In genomic region chrX:153794897-153795816, GRCh38 we compare ENCODE assay signal across 8 cellular contexts. TPM values are rescaled to one million over a fixed set of nuclear protein-coding genes. Genes with fewer than 3 reads are reported as not detected.
A peak's percentile ranks its signal among the peaks of the same experiment; 100 is the strongest.
DNase-seq lines count a peak whose midpoint lies in the region; ATAC-seq and TF ChIP-seq lines count a peak whose summit lies in the region.

No MANE protein-coding gene starts in this region.

- peak overlapping the region; percentile 90 for H3K27ac Mint-ChIP-seq in activated naive CD8-positive, alpha-beta T cell treated with anti-CD3 and anti-CD28 coated beads, Interleukin-2, amount 50 U/mL, for 24 hours
- peak overlapping the region; percentile 94 for H3K27ac Mint-ChIP-seq in stimulated activated effector memory CD8-positive, alpha-beta T cell treated with anti-CD3 and anti-CD28 coated beads, Interleukin-12 subunit alpha, Interleukin-12 subunit beta, amount 100 ng/mL, for 72 hours

- H3K9me3 Mint-ChIP-seq in activated naive CD8-positive, alpha-beta T cell treated with anti-CD3 and anti-CD28 coated beads, Interleukin-2, amount 50 U/mL, for 24 hours, result no peaks in the 10 kb centered on the region
- no peaks in the 10 kb centered on the region for H3K9me3 Mint-ChIP-seq in stimulated activated effector memory CD8-positive, alpha-beta T cell treated with anti-CD3 and anti-CD28 coated beads, Interleukin-12 subunit alpha, Interleukin-12 subunit beta, amount 100 ng/mL, for 72 hours

- H3K4me3 ChIP-seq in BJ (ENCODE audit: low read depth, low read length) (peak overlapping the region; percentile 76), iPS-20b (ENCODE audit: low read length) (peak overlapping the region; percentile 84)

- peak overlapping the region; percentile 89 for H3K4me3 Mint-ChIP-seq in activated naive CD8-positive, alpha-beta T cell treated with anti-CD3 and anti-CD28 coated beads, Interleukin-2, amount 50 U/mL, for 24 hours
- H3K4me3 Mint-ChIP-seq in stimulated activated effector memory CD8-positive, alpha-beta T cell treated with anti-CD3 and anti-CD28 coated beads, Interleukin-12 subunit alpha, Interleukin-12 subunit beta, amount 100 ng/mL, for 72 hours, result peak overlapping the region; percentile 87

- peaks cover 9% of the 10 kb centered on the region for H3K36me3 Mint-ChIP-seq in activated naive CD8-positive, alpha-beta T cell treated with anti-CD3 and anti-CD28 coated beads, Interleukin-2, amount 50 U/mL, for 24 hours (ENCODE audit: low read depth)
- H3K36me3 Mint-ChIP-seq in stimulated activated effector memory CD8-positive, alpha-beta T cell treated with anti-CD3 and anti-CD28 coated beads, Interleukin-12 subunit alpha, Interleukin-12 subunit beta, amount 100 ng/mL, for 72 hours, result peaks cover 42% of the 10 kb centered on the region

- H3K4me1 ChIP-seq in iPS-20b (ENCODE audit: insufficient read depth, low read length), result no peaks in the 10 kb centered on the region

- peak; percentile 4 for ATAC-seq in HG03280 (IDR thresholded peaks at IDR 0.05; ENCODE audit: unreplicated experiment)
- ATAC-seq in activated naive CD8-positive, alpha-beta T cell treated with anti-CD3 and anti-CD28 coated beads, Interleukin-2, amount 50 U/mL, for 24 hours, result no peak
- peak; percentile 24 for ATAC-seq in stimulated activated effector memory CD8-positive, alpha-beta T cell treated with anti-CD3 and anti-CD28 coated beads, Interleukin-12 subunit alpha, Interleukin-12 subunit beta, amount 100 ng/mL, for 72 hours
- ATAC-seq in HG03139 (IDR thresholded peaks at IDR 0.05; ENCODE audit: unreplicated experiment), result no peak
- no peak for ATAC-seq in HG02678 (IDR thresholded peaks at IDR 0.05; ENCODE audit: unreplicated experiment)

- H3K27me3 Mint-ChIP-seq in activated naive CD8-positive, alpha-beta T cell treated with anti-CD3 and anti-CD28 coated beads, Interleukin-2, amount 50 U/mL, for 24 hours, result no peaks in the 10 kb centered on the region

- POLR2A ChIA-PET in BJ (lab: Charles Lee), result no interaction called here

- DNase-seq in BJ (ENCODE audit: low read depth), result no peak
- DNase-seq in activated naive CD8-positive, alpha-beta T cell treated with anti-CD3 and anti-CD28 coated beads, Interleukin-2, amount 50 U/mL, for 24 hours, result peak; percentile 16
- peak in 1 of 2 donors; percentile 15 for DNase-seq in stimulated activated effector memory CD8-positive, alpha-beta T cell treated with anti-CD3 and anti-CD28 coated beads, Interleukin-12 subunit alpha, Interleukin-12 subunit beta, amount 100 ng/mL, for 72 hours (ENCODE audit: low spot score in 2 of 2)
- no peak for DNase-seq in midbrain (lab: John Stamatoyannopoulos, UW)

- H3K4me1 Mint-ChIP-seq in activated naive CD8-positive, alpha-beta T cell treated with anti-CD3 and anti-CD28 coated beads, Interleukin-2, amount 50 U/mL, for 24 hours, result peaks cover 15% of the 10 kb centered on the region
- peaks cover 18% of the 10 kb centered on the region for H3K4me1 Mint-ChIP-seq in stimulated activated effector memory CD8-positive, alpha-beta T cell treated with anti-CD3 and anti-CD28 coated beads, Interleukin-12 subunit alpha, Interleukin-12 subunit beta, amount 100 ng/mL, for 72 hours

- peaks cover 10% of the 10 kb centered on the region for H3K36me3 ChIP-seq in BJ (ENCODE audit: control insufficient read depth, insufficient read depth, low read length)
- peaks cover 32% of the 10 kb centered on the region; the same call in 1 of the 2 replicates for H3K36me3 ChIP-seq in iPS-20b (ENCODE audit: insufficient read depth, low read depth, low read length)

- CTCF ChIA-PET in BJ (lab: Yijun Ruan, JAX), result no interaction called here

- no peak overlapping the region for H3K27ac ChIP-seq in iPS-20b (ENCODE audit: low read length)

- no peak for TF ChIP-seq CTCF in BJ (IDR thresholded peaks at IDR 0.05; ENCODE audit: insufficient read depth, low read depth, low read length)

- peak overlapping the region; percentile 83 for H3K9ac ChIP-seq in iPS-20b (ENCODE audit: low read depth, low read length)

- H3K9me3 ChIP-seq in iPS-20b (ENCODE audit: insufficient read depth, low read depth, low read length), result no peaks in the 10 kb centered on the region

- H3K27me3 ChIP-seq in BJ (ENCODE audit: control insufficient read depth, insufficient read depth, low read length) (no peaks in the 10 kb centered on the region), iPS-20b (ENCODE audit: insufficient read depth, low read length) (no peaks in the 10 kb centered on the region)

RNA-seq across cellular contexts. Expression of gene SSR4, which starts 0.7 kb away (rescaled TPM):
- 455 and 598 TPM in 2 replicates for polyA plus RNA-seq in BJ (2011; rRNA removed)
- 101 and 160 TPM in 2 replicates for polyA minus RNA-seq in BJ (2011; rRNA and poly(A)+ RNA removed)

RNA-seq across cellular contexts. Expression of gene IDH3G, which starts 1.0 kb away (rescaled TPM):
- 52.8 and 99.2 TPM in 2 replicates for polyA plus RNA-seq in BJ (2011; rRNA removed)
- polyA minus RNA-seq in BJ (2011; rRNA and poly(A)+ RNA removed), result 85.0 and 97.7 TPM in 2 replicates

RNA-seq across cellular contexts. Expression of gene SRPK3, which starts 14.3 kb away (rescaled TPM):
- 0.44 and 1.1 TPM in 2 replicates for polyA plus RNA-seq in BJ (2011; rRNA removed)
- 0.57 TPM in 1 of 2 replicates, not detected in the other for polyA minus RNA-seq in BJ (2011; rRNA and poly(A)+ RNA removed)

RNA-seq across cellular contexts. Expression of gene PLXNB3, which starts 31.1 kb away (rescaled TPM):
- 4.7 and 8.2 TPM in 2 replicates for polyA plus RNA-seq in BJ (2011; rRNA removed)
- 4.5 and 5.2 TPM in 2 replicates for polyA minus RNA-seq in BJ (2011; rRNA and poly(A)+ RNA removed)

RNA-seq across cellular contexts. Expression of gene PDZD4, which starts 35.2 kb away (rescaled TPM):
- 0.49 and 0.82 TPM in 2 replicates for polyA plus RNA-seq in BJ (2011; rRNA removed)
- polyA minus RNA-seq in BJ (2011; rRNA and poly(A)+ RNA removed), result 0.41 and 0.43 TPM in 2 replicates

Comparison
In these comparisons a context has a peak if more than half of its experiments do, and no peak if none do; other contexts are left out.
1. ATAC-seq: peak in HG03280 (single experiment) and stimulated activated effector memory CD8-positive, alpha-beta T cell treated with anti-CD3 and anti-CD28 coated beads, Interleukin-12 subunit alpha, Interleukin-12 subunit beta, amount 100 ng/mL, for 72 hours (single experiment); none in activated naive CD8-positive, alpha-beta T cell treated with anti-CD3 and anti-CD28 coated beads, Interleukin-2, amount 50 U/mL, for 24 hours (single experiment), HG03139 (single experiment) and HG02678 (single experiment).